28 cellular contexts compared by ENCODE assay signal in the genomic region with DNA sequence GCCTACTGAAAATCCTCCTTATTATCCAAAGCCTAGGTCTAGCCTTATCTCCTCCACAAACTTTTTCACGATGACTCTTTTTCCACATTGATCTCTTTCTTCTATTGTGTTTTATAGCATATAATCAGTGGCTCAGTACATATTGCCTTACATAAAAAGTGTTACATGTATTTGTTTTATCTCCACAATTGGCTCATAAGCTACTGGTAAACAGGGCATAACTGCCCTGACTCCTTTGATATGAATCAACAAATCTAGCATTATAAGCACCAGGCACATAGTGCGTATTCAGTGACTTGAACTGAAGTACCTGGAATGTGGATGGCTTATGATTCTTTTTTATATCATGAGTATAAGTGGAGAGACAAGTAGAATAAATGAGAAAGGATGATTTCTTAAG.
"Had no signal": no experiment of that assay in that cellular context is flagged by ENCODE, and none has a peak within 500 bp of the region (broad histone marks: within the 10 kb centered on the region; RNA-seq: fewer than 3 reads in every experiment).

No MANE protein-coding gene starts in this region.

- H3K4me3 ChIP-seq: stomach, suprapubic skin, testis, thoracic aorta, thyroid gland, tibial artery, tibial nerve, transverse colon, upper lobe of left lung, upper lobe of right lung, uterus, vagina had no signal

- H3K4me3 Mint-ChIP-seq: stimulated activated effector memory CD8-positive, alpha-beta T cell treated with anti-CD3 and anti-CD28 coated beads, Interleukin-12 subunit alpha, Interleukin-12 subunit beta, amount 100 ng/mL, for 72 hours; stimulated activated memory B cell treated with anti-CD40 and anti-IgM and Interleukin-4, amounts not matched to agents 10 μg/mL and 1 μg/mL and 100 μg/mL, for 72 hours; stimulated activated naive B cell treated with anti-CD40 and anti-IgM and Interleukin-4, amounts not matched to agents 10 μg/mL and 1 μg/mL and 100 μg/mL, for 72 hours; stimulated activated naive CD8-positive, alpha-beta T cell treated with anti-CD3 and anti-CD28 coated beads, Interleukin-15, amount 100 ng/mL, for 72 hours; stimulated activated naive CD8-positive, alpha-beta T cell treated with anti-CD3 and anti-CD28 coated beads, Interleukin-15, Interleukin-2, amounts not matched to agents 100 ng/mL and 50 ng/mL, for 24 hours; type B pancreatic cell had no signal

- H3K27me3 Mint-ChIP-seq: stimulated activated memory B cell treated with anti-CD40 and anti-IgM and Interleukin-4, amounts not matched to agents 10 μg/mL and 1 μg/mL and 100 μg/mL, for 72 hours; stimulated activated naive B cell treated with anti-CD40 and anti-IgM and Interleukin-4, amounts not matched to agents 10 μg/mL and 1 μg/mL and 100 μg/mL, for 72 hours; stimulated activated naive CD8-positive, alpha-beta T cell treated with anti-CD3 and anti-CD28 coated beads, Interleukin-15, amount 100 ng/mL, for 72 hours; stimulated activated naive CD8-positive, alpha-beta T cell treated with anti-CD3 and anti-CD28 coated beads, Interleukin-15, Interleukin-2, amounts not matched to agents 100 ng/mL and 50 ng/mL, for 24 hours; type B pancreatic cell had no signal

- H3K9me3 Mint-ChIP-seq: stimulated activated naive CD8-positive, alpha-beta T cell treated with anti-CD3 and anti-CD28 coated beads, Interleukin-15, amount 100 ng/mL, for 72 hours; stimulated activated naive CD8-positive, alpha-beta T cell treated with anti-CD3 and anti-CD28 coated beads, Interleukin-15, Interleukin-2, amounts not matched to agents 100 ng/mL and 50 ng/mL, for 24 hours; type B pancreatic cell had no signal

- H3K9me3 ChIP-seq: suprapubic skin, testis, thoracic aorta, thyroid gland, tibial artery, tibial nerve, transverse colon, upper lobe of left lung, upper lobe of right lung, uterus, vagina had no signal

- H3K4me1 ChIP-seq: stomach, suprapubic skin, testis, thyroid gland, tibial artery, tibial nerve, transverse colon, upper lobe of left lung, upper lobe of right lung, uterus, vagina had no signal

- DNase-seq: stimulated activated CD4-positive, alpha-beta T cell treated with anti-CD3 and anti-CD28 coated beads, Interleukin-2, amount 100 ng/mL, for 48 hours; stimulated activated CD4-positive, alpha-beta T cell treated with anti-CD3 and anti-CD28 coated beads, Interleukin-4, amount 100 ng/mL, for 1 hour; stimulated activated CD4-positive, alpha-beta T cell treated with anti-CD3 and anti-CD28 coated beads, Interleukin-4, amount 100 ng/mL, for 24 hours; stimulated activated CD4-positive, alpha-beta T cell treated with anti-CD3 and anti-CD28 coated beads, Interleukin-4, amount 100 ng/mL, for 4 hours; stimulated activated CD8-positive, alpha-beta memory T cell treated with anti-CD3 and anti-CD28 coated beads, Interleukin-4, amount 100 ng/mL, for 48 hours; stimulated activated naive B cell treated with anti-CD40 and anti-IgM and Interleukin-4, amounts not matched to agents 10 μg/mL and 1 μg/mL and 100 μg/mL, for 72 hours; stimulated activated naive CD4-positive, alpha-beta T cell; stimulated activated naive CD4-positive, alpha-beta T cell treated with Interleukin-2 at 50 U/mL for 16 hours; stimulated activated naive CD8-positive, alpha-beta T cell treated with anti-CD3 and anti-CD28 coated beads, Interleukin-15, amount 100 ng/mL, for 72 hours; stimulated activated naive CD8-positive, alpha-beta T cell treated with anti-CD3 and anti-CD28 coated beads, Interleukin-15, Interleukin-2, amounts not matched to agents 100 U/mL and 50 U/mL, for 24 hours; stomach; substantia nigra; testis; thyroid gland; tibial artery; transverse colon; trophoblast cell; upper lobe of left lung; upper lobe of right lung; uterus had no signal

- H3K27ac ChIP-seq: stomach, suprapubic skin, testis, thoracic aorta, thyroid gland, tibial artery, tibial nerve, transverse colon, upper lobe of left lung, upper lobe of right lung, uterus, vagina had no signal

- H3K36me3 ChIP-seq: stomach, suprapubic skin, thoracic aorta, thyroid gland, tibial artery, tibial nerve, transverse colon, upper lobe of left lung, upper lobe of right lung, uterus, vagina had no signal

- H3K36me3 Mint-ChIP-seq: stimulated activated effector memory CD8-positive, alpha-beta T cell treated with anti-CD3 and anti-CD28 coated beads, Interleukin-12 subunit alpha, Interleukin-12 subunit beta, amount 100 ng/mL, for 72 hours; stimulated activated memory B cell treated with anti-CD40 and anti-IgM and Interleukin-4, amounts not matched to agents 10 μg/mL and 1 μg/mL and 100 μg/mL, for 72 hours; stimulated activated naive B cell treated with anti-CD40 and anti-IgM and Interleukin-4, amounts not matched to agents 10 μg/mL and 1 μg/mL and 100 μg/mL, for 72 hours; type B pancreatic cell had no signal

- H3K27me3 ChIP-seq: stomach, suprapubic skin, testis, thyroid gland, tibial artery, tibial nerve, transverse colon, upper lobe of left lung, upper lobe of right lung, uterus, vagina had no signal

- H3K4me1 Mint-ChIP-seq: stimulated activated effector memory CD8-positive, alpha-beta T cell treated with anti-CD3 and anti-CD28 coated beads, Interleukin-12 subunit alpha, Interleukin-12 subunit beta, amount 100 ng/mL, for 72 hours; stimulated activated memory B cell treated with anti-CD40 and anti-IgM and Interleukin-4, amounts not matched to agents 10 μg/mL and 1 μg/mL and 100 μg/mL, for 72 hours; stimulated activated naive B cell treated with anti-CD40 and anti-IgM and Interleukin-4, amounts not matched to agents 10 μg/mL and 1 μg/mL and 100 μg/mL, for 72 hours; stimulated activated naive CD8-positive, alpha-beta T cell treated with anti-CD3 and anti-CD28 coated beads, Interleukin-15, amount 100 ng/mL, for 72 hours had no signal

- ATAC-seq: stimulated activated effector memory CD8-positive, alpha-beta T cell treated with anti-CD3 and anti-CD28 coated beads, Interleukin-12 subunit alpha, Interleukin-12 subunit beta, amount 100 ng/mL, for 72 hours; stimulated activated memory B cell treated with anti-CD40 and anti-IgM and Interleukin-4, amounts not matched to agents 10 μg/mL and 1 μg/mL and 100 μg/mL, for 72 hours; stimulated activated naive B cell treated with anti-CD40 and anti-IgM and Interleukin-4, amounts not matched to agents 10 μg/mL and 1 μg/mL and 100 μg/mL, for 72 hours; stimulated activated naive CD8-positive, alpha-beta T cell treated with anti-CD3 and anti-CD28 coated beads, Interleukin-15, amount 100 ng/mL, for 72 hours; stimulated activated naive CD8-positive, alpha-beta T cell treated with anti-CD3 and anti-CD28 coated beads, Interleukin-15, Interleukin-2, amounts not matched to agents 100 U/mL and 50 U/mL, for 24 hours; upper lobe of right lung had no signal

- H3K27ac Mint-ChIP-seq: stimulated activated effector memory CD8-positive, alpha-beta T cell treated with anti-CD3 and anti-CD28 coated beads, Interleukin-12 subunit alpha, Interleukin-12 subunit beta, amount 100 ng/mL, for 72 hours; stimulated activated memory B cell treated with anti-CD40 and anti-IgM and Interleukin-4, amounts not matched to agents 10 μg/mL and 1 μg/mL and 100 μg/mL, for 72 hours; stimulated activated naive B cell treated with anti-CD40 and anti-IgM and Interleukin-4, amounts not matched to agents 10 μg/mL and 1 μg/mL and 100 μg/mL, for 72 hours; stimulated activated naive CD8-positive, alpha-beta T cell treated with anti-CD3 and anti-CD28 coated beads, Interleukin-15, amount 100 ng/mL, for 72 hours; stimulated activated naive CD8-positive, alpha-beta T cell treated with anti-CD3 and anti-CD28 coated beads, Interleukin-15, Interleukin-2, amounts not matched to agents 100 ng/mL and 50 ng/mL, for 24 hours; type B pancreatic cell had no signal
